Comparison of ENCODE assay signal across 1 cellular context in genomic region chr1:16915627-16915973, GRCh38.
TF ChIP-seq lines count a peak whose summit lies in the region.

No MANE protein-coding gene starts in this region.

TF ChIP-seq in H1, 55 proteins besides CTCF, POLR2A, EP300 and RAD21:
- TF ChIP-seq, protein P1, sequence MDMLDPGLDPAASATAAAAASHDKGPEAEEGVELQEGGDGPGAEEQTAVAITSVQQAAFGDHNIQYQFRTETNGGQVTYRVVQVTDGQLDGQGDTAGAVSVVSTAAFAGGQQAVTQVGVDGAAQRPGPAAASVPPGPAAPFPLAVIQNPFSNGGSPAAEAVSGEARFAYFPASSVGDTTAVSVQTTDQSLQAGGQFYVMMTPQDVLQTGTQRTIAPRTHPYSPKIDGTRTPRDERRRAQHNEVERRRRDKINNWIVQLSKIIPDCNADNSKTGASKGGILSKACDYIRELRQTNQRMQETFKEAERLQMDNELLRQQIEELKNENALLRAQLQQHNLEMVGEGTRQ (IDR thresholded peaks at IDR 0.05; ENCODE audit: low read length) = no peak
- TF ChIP-seq RFX5 (IDR thresholded peaks at IDR 0.05; ENCODE audit: borderline replicate concordance, low read depth, low read length) = no peak
- TF ChIP-seq CHD1 (IDR thresholded peaks at IDR 0.05; ENCODE audit: low read depth, low read length) = no peak
- TF ChIP-seq, protein P2, sequence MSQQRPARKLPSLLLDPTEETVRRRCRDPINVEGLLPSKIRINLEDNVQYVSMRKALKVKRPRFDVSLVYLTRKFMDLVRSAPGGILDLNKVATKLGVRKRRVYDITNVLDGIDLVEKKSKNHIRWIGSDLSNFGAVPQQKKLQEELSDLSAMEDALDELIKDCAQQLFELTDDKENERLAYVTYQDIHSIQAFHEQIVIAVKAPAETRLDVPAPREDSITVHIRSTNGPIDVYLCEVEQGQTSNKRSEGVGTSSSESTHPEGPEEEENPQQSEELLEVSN (IDR thresholded peaks at IDR 0.05) = no peak
- TF ChIP-seq ASH2L (IDR thresholded peaks at IDR 0.05; ENCODE audit: low read length) = no peak
- TF ChIP-seq, protein P3, sequence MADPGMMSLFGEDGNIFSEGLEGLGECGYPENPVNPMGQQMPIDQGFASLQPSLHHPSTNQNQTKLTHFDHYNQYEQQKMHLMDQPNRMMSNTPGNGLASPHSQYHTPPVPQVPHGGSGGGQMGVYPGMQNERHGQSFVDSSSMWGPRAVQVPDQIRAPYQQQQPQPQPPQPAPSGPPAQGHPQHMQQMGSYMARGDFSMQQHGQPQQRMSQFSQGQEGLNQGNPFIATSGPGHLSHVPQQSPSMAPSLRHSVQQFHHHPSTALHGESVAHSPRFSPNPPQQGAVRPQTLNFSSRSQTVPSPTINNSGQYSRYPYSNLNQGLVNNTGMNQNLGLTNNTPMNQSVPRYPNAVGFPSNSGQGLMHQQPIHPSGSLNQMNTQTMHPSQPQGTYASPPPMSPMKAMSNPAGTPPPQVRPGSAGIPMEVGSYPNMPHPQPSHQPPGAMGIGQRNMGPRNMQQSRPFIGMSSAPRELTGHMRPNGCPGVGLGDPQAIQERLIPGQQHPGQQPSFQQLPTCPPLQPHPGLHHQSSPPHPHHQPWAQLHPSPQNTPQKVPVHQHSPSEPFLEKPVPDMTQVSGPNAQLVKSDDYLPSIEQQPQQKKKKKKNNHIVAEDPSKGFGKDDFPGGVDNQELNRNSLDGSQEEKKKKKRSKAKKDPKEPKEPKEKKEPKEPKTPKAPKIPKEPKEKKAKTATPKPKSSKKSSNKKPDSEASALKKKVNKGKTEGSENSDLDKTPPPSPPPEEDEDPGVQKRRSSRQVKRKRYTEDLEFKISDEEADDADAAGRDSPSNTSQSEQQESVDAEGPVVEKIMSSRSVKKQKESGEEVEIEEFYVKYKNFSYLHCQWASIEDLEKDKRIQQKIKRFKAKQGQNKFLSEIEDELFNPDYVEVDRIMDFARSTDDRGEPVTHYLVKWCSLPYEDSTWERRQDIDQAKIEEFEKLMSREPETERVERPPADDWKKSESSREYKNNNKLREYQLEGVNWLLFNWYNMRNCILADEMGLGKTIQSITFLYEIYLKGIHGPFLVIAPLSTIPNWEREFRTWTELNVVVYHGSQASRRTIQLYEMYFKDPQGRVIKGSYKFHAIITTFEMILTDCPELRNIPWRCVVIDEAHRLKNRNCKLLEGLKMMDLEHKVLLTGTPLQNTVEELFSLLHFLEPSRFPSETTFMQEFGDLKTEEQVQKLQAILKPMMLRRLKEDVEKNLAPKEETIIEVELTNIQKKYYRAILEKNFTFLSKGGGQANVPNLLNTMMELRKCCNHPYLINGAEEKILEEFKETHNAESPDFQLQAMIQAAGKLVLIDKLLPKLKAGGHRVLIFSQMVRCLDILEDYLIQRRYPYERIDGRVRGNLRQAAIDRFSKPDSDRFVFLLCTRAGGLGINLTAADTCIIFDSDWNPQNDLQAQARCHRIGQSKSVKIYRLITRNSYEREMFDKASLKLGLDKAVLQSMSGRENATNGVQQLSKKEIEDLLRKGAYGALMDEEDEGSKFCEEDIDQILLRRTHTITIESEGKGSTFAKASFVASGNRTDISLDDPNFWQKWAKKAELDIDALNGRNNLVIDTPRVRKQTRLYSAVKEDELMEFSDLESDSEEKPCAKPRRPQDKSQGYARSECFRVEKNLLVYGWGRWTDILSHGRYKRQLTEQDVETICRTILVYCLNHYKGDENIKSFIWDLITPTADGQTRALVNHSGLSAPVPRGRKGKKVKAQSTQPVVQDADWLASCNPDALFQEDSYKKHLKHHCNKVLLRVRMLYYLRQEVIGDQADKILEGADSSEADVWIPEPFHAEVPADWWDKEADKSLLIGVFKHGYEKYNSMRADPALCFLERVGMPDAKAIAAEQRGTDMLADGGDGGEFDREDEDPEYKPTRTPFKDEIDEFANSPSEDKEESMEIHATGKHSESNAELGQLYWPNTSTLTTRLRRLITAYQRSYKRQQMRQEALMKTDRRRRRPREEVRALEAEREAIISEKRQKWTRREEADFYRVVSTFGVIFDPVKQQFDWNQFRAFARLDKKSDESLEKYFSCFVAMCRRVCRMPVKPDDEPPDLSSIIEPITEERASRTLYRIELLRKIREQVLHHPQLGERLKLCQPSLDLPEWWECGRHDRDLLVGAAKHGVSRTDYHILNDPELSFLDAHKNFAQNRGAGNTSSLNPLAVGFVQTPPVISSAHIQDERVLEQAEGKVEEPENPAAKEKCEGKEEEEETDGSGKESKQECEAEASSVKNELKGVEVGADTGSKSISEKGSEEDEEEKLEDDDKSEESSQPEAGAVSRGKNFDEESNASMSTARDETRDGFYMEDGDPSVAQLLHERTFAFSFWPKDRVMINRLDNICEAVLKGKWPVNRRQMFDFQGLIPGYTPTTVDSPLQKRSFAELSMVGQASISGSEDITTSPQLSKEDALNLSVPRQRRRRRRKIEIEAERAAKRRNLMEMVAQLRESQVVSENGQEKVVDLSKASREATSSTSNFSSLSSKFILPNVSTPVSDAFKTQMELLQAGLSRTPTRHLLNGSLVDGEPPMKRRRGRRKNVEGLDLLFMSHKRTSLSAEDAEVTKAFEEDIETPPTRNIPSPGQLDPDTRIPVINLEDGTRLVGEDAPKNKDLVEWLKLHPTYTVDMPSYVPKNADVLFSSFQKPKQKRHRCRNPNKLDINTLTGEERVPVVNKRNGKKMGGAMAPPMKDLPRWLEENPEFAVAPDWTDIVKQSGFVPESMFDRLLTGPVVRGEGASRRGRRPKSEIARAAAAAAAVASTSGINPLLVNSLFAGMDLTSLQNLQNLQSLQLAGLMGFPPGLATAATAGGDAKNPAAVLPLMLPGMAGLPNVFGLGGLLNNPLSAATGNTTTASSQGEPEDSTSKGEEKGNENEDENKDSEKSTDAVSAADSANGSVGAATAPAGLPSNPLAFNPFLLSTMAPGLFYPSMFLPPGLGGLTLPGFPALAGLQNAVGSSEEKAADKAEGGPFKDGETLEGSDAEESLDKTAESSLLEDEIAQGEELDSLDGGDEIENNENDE (IDR thresholded peaks at IDR 0.05; ENCODE audit: insufficient replicate concordance, low read length) = no peak
- TF ChIP-seq, protein P4, sequence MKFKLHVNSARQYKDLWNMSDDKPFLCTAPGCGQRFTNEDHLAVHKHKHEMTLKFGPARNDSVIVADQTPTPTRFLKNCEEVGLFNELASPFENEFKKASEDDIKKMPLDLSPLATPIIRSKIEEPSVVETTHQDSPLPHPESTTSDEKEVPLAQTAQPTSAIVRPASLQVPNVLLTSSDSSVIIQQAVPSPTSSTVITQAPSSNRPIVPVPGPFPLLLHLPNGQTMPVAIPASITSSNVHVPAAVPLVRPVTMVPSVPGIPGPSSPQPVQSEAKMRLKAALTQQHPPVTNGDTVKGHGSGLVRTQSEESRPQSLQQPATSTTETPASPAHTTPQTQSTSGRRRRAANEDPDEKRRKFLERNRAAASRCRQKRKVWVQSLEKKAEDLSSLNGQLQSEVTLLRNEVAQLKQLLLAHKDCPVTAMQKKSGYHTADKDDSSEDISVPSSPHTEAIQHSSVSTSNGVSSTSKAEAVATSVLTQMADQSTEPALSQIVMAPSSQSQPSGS (IDR thresholded peaks at IDR 0.05; ENCODE audit: low read length) = no peak
TF ChIP-seq in H1: peak in this region for 0.
